1 cellular context compared by ENCODE assay signal in genomic region chr15:67501836-67502461, GRCh38.
TF ChIP-seq lines count a peak whose summit lies in the region.

No MANE protein-coding gene starts in this region.

TF ChIP-seq in H1, 55 proteins besides CTCF, POLR2A, EP300 and RAD21 (continued from another document):
- TF ChIP-seq TCF12 (IDR thresholded peaks at IDR 0.05; ENCODE audit: low read depth, low read length) (no peak), SP1 (IDR thresholded peaks at IDR 0.05; ENCODE audit: low read depth, low read length) (no peak), CHD1 (IDR thresholded peaks at IDR 0.05; ENCODE audit: low read depth, low read length) (no peak), RBBP5 (IDR thresholded peaks at IDR 0.05; ENCODE audit: borderline replicate concordance, low read depth, low read length) (no peak)
TF ChIP-seq in H1: peak in this region for 0.
